In genomic region chr7:120480930-120481329, GRCh38 we compare ENCODE assay signal across 7 cellular contexts.
"Had no signal": no experiment of that assay in that cellular context is flagged by ENCODE, and none has a peak within 500 bp of the region (broad histone marks: within the 10 kb centered on the region; RNA-seq: fewer than 3 reads in every experiment).

No MANE protein-coding gene starts in this region.

- H3K4me3 Mint-ChIP-seq: GM23338, H9 had no signal

- H3K4me3 ChIP-seq: GM23338, K562 had no signal

- ATAC-seq: GM23338, K562 had no signal

- H3K27ac Mint-ChIP-seq: GM23338, H9 had no signal

- DNase-seq: H9, HCEC 1CT, IMR-90, KG1 had no signal

- H3K27ac ChIP-seq: HL-60 had no signal
